In genomic region chr16:3305109-3306068, GRCh38 we compare ENCODE assay signal across 1 cellular context.
TF ChIP-seq lines count a peak whose summit lies in the region.

Gene TIGD7 (minus strand): TSS chr16:3305430. CDS start chr16:3300614, 4,816 bp downstream.
Gene ZNF75A (plus strand): TSS chr16:3305497. CDS start chr16:3308429, 2,932 bp downstream.

TF ChIP-seq in K562, 482 proteins besides CTCF, POLR2A, EP300 and RAD21 (continued from another document and continues in another):
- 0 out of 2 replicates have a peak, but pooled peaks have one; percentile 90 for TF ChIP-seq RERE (CRISPR knock-in tag; IDR thresholded peaks at IDR 0.05; ENCODE audit: borderline replicate concordance)
- TF ChIP-seq ZKSCAN1 (IDR thresholded peaks at IDR 0.05; ENCODE audit: low read depth, low read length) = no peak; the same call in 1 of the 2 replicates
- peak; percentile 98 for TF ChIP-seq POLR2G (IDR thresholded peaks at IDR 0.05; ENCODE audit: low read depth, low read length)
- TF ChIP-seq, protein P1, sequence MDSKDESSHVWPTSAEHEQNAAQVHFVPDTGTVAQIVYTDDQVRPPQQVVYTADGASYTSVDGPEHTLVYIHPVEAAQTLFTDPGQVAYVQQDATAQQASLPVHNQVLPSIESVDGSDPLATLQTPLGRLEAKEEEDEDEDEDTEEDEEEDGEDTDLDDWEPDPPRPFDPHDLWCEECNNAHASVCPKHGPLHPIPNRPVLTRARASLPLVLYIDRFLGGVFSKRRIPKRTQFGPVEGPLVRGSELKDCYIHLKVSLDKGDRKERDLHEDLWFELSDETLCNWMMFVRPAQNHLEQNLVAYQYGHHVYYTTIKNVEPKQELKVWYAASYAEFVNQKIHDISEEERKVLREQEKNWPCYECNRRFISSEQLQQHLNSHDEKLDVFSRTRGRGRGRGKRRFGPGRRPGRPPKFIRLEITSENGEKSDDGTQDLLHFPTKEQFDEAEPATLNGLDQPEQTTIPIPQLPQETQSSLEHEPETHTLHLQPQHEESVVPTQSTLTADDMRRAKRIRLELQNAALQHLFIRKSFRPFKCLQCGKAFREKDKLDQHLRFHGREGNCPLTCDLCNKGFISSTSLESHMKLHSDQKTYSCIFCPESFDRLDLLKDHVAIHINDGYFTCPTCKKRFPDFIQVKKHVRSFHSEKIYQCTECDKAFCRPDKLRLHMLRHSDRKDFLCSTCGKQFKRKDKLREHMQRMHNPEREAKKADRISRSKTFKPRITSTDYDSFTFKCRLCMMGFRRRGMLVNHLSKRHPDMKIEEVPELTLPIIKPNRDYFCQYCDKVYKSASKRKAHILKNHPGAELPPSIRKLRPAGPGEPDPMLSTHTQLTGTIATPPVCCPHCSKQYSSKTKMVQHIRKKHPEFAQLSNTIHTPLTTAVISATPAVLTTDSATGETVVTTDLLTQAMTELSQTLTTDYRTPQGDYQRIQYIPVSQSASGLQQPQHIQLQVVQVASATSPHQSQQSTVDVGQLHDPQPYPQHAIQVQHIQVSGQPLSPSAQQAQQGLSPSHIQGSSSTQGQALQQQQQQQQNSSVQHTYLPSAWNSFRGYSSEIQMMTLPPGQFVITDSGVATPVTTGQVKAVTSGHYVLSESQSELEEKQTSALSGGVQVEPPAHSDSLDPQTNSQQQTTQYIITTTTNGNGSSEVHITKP (IDR thresholded peaks at IDR 0.05; ENCODE audit: partially characterized antibody) = peak; percentile 4
- peak; percentile 89 for TF ChIP-seq TGIF2 (CRISPR knock-in tag; IDR thresholded peaks at IDR 0.05)
- TF ChIP-seq NR0B1 (IDR thresholded peaks at IDR 0.05; ENCODE audit: partially characterized antibody) = no peak
- TF ChIP-seq U2AF2 (optimal IDR thresholded peaks at IDR 0.05; ENCODE audit: low read depth, low read length) = no peak
- 0 out of 2 replicates have a peak, but pooled peaks have one; percentile 29 for TF ChIP-seq DMBX1 (CRISPR knock-in tag; IDR thresholded peaks at IDR 0.05; ENCODE audit: borderline replicate concordance)
- TF ChIP-seq, protein P2, sequence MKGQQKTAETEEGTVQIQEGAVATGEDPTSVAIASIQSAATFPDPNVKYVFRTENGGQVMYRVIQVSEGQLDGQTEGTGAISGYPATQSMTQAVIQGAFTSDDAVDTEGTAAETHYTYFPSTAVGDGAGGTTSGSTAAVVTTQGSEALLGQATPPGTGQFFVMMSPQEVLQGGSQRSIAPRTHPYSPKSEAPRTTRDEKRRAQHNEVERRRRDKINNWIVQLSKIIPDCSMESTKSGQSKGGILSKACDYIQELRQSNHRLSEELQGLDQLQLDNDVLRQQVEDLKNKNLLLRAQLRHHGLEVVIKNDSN (CRISPR knock-in tag; IDR thresholded peaks at IDR 0.05) = peak; percentile 29; the same call in 1 of the 2 replicates
- no peak for TF ChIP-seq RBM25 (IDR thresholded peaks at IDR 0.05; ENCODE audit: low read depth, low read length, severe bottlenecking)
- TF ChIP-seq ZNF121 (CRISPR knock-in tag; conservative IDR thresholded peaks at IDR 0.05) = no peak
- TF ChIP-seq JUNB (CRISPR knock-in tag; conservative IDR thresholded peaks at IDR 0.05) = no peak
- TF ChIP-seq XRCC5 (IDR thresholded peaks at IDR 0.05; ENCODE audit: low read depth, low read length) = no peak
- TF ChIP-seq HNRNPLL (IDR thresholded peaks at IDR 0.05; ENCODE audit: low read depth, low read length, poor library complexity, severe bottlenecking) = peak; percentile 53
- TF ChIP-seq MCM2 (IDR thresholded peaks at IDR 0.05; ENCODE audit: low read depth) = no peak
- no peak for TF ChIP-seq ARNT (IDR thresholded peaks at IDR 0.05)
- TF ChIP-seq PHTF2 (CRISPR knock-in tag; IDR thresholded peaks at IDR 0.05) = no peak
- TF ChIP-seq CC2D1A (IDR thresholded peaks at IDR 0.05) = no peak
- TF ChIP-seq MCM3 (IDR thresholded peaks at IDR 0.05) = no peak
- TF ChIP-seq, protein P3, sequence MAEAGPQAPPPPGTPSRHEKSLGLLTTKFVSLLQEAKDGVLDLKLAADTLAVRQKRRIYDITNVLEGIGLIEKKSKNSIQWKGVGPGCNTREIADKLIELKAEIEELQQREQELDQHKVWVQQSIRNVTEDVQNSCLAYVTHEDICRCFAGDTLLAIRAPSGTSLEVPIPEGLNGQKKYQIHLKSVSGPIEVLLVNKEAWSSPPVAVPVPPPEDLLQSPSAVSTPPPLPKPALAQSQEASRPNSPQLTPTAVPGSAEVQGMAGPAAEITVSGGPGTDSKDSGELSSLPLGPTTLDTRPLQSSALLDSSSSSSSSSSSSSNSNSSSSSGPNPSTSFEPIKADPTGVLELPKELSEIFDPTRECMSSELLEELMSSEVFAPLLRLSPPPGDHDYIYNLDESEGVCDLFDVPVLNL (CRISPR knock-in tag; IDR thresholded peaks at IDR 0.05; ENCODE audit: low read depth) = no peak; the same call in 1 of the 2 replicates
- no peak for TF ChIP-seq TEAD2 (tag; IDR thresholded peaks at IDR 0.05)
- no peak for TF ChIP-seq HINFP (tag; conservative IDR thresholded peaks at IDR 0.05; ENCODE audit: low read depth)
- peak; percentile 16; the same call in 1 of the 2 replicates for TF ChIP-seq CHD2 (IDR thresholded peaks at IDR 0.05; ENCODE audit: low read depth, low read length)
- TF ChIP-seq SMARCE1 (IDR thresholded peaks at IDR 0.05) = no peak
- peak; percentile 89 for TF ChIP-seq ELF1 (tag; IDR thresholded peaks at IDR 0.05)
- no peak for TF ChIP-seq ZNF436 (CRISPR knock-in tag; IDR thresholded peaks at IDR 0.05)
- TF ChIP-seq ZNF143 (CRISPR knock-in tag; IDR thresholded peaks at IDR 0.05) = peak; percentile 41; the same call in 1 of the 2 replicates
- peak; percentile 91 for TF ChIP-seq PHF20 (IDR thresholded peaks at IDR 0.05; ENCODE audit: partially characterized antibody)
- TF ChIP-seq NFE2L1 (tag; IDR thresholded peaks at IDR 0.05; ENCODE audit: borderline replicate concordance, low read depth) = no peak
- TF ChIP-seq HIVEP1 (CRISPR knock-in tag; IDR thresholded peaks at IDR 0.05) = 0 out of 2 replicates have a peak, but pooled peaks have one; percentile 13
- no peak for TF ChIP-seq HNRNPK (IDR thresholded peaks at IDR 0.05; ENCODE audit: low read depth, low read length, poor library complexity, severe bottlenecking)
- no peak for TF ChIP-seq ZNF512 (tag; IDR thresholded peaks at IDR 0.05)
- no peak for TF ChIP-seq SMARCC2 (IDR thresholded peaks at IDR 0.05; ENCODE audit: low read depth)
- TF ChIP-seq CTBP1 (IDR thresholded peaks at IDR 0.05; ENCODE audit: borderline replicate concordance) = peak; percentile 50
- TF ChIP-seq BHLHE40 (IDR thresholded peaks at IDR 0.05; ENCODE audit: low read length) = peak; percentile 62; the same call in 1 of the 2 replicates
- peak; percentile 20 for TF ChIP-seq U2AF1 (optimal IDR thresholded peaks at IDR 0.05; ENCODE audit: low read depth, low read length)
- TF ChIP-seq, protein P4, sequence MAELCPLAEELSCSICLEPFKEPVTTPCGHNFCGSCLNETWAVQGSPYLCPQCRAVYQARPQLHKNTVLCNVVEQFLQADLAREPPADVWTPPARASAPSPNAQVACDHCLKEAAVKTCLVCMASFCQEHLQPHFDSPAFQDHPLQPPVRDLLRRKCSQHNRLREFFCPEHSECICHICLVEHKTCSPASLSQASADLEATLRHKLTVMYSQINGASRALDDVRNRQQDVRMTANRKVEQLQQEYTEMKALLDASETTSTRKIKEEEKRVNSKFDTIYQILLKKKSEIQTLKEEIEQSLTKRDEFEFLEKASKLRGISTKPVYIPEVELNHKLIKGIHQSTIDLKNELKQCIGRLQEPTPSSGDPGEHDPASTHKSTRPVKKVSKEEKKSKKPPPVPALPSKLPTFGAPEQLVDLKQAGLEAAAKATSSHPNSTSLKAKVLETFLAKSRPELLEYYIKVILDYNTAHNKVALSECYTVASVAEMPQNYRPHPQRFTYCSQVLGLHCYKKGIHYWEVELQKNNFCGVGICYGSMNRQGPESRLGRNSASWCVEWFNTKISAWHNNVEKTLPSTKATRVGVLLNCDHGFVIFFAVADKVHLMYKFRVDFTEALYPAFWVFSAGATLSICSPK (IDR thresholded peaks at IDR 0.05; ENCODE audit: borderline replicate concordance) = no peak
- peak; percentile 26; the same call in 1 of the 2 replicates for TF ChIP-seq SPI1 (IDR thresholded peaks at IDR 0.05; ENCODE audit: borderline replicate concordance, low read depth, low read length)
- TF ChIP-seq FUS (optimal IDR thresholded peaks at IDR 0.05; ENCODE audit: low read depth, low read length) = no peak
- TF ChIP-seq, protein P5, sequence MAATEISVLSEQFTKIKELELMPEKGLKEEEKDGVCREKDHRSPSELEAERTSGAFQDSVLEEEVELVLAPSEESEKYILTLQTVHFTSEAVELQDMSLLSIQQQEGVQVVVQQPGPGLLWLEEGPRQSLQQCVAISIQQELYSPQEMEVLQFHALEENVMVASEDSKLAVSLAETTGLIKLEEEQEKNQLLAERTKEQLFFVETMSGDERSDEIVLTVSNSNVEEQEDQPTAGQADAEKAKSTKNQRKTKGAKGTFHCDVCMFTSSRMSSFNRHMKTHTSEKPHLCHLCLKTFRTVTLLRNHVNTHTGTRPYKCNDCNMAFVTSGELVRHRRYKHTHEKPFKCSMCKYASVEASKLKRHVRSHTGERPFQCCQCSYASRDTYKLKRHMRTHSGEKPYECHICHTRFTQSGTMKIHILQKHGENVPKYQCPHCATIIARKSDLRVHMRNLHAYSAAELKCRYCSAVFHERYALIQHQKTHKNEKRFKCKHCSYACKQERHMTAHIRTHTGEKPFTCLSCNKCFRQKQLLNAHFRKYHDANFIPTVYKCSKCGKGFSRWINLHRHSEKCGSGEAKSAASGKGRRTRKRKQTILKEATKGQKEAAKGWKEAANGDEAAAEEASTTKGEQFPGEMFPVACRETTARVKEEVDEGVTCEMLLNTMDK (IDR thresholded peaks at IDR 0.05; ENCODE audit: borderline replicate concordance, insufficient read depth, low read depth, low read length, poor library complexity, severe bottlenecking) = no peak
- TF ChIP-seq ZNF263 (CRISPR knock-in tag; IDR thresholded peaks at IDR 0.05; ENCODE audit: borderline replicate concordance) = no peak; the same call in 1 of the 2 replicates
- 0 out of 2 replicates have a peak, but pooled peaks have one; percentile 80 for TF ChIP-seq THRAP3 (IDR thresholded peaks at IDR 0.05; ENCODE audit: borderline replicate concordance)
- TF ChIP-seq POLR2AphosphoS5 (IDR thresholded peaks at IDR 0.05; ENCODE audit: control insufficient read depth, insufficient read depth, low read depth, low read length) = peak; percentile 60
